ENCODE assay signal across 34 cellular contexts in the genomic region with DNA sequence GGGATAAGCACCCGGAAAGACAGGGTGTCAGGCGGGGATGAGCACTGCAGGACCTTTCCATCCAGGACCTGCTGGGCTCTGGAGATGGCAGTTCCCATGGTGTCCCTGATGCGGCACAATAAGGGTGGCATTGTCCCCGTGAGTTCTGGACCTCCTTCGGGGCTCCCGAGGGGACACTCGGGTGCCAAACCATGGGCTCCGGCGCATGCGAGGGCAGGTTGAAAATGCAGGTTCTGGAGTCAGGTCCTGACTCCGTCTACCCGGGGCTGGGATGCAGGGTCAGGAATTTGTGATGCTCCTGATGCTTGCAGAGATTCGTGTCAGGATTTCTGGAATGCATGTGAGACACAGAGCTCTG. TPM values are rescaled to one million over a fixed set of nuclear protein-coding genes. Genes with fewer than 3 reads are reported as not detected.
"Had no signal": no experiment of that assay in that cellular context is flagged by ENCODE, and none has a peak within 500 bp of the region (broad histone marks: within the 10 kb centered on the region; RNA-seq: fewer than 3 reads in every experiment).

No MANE protein-coding gene starts in this region.

- H3K27ac ChIP-seq: body of pancreas, foreskin keratinocyte, gastrocnemius medialis, heart left ventricle, WERI-Rb-1 had no signal

- H3K36me3 Mint-ChIP-seq: activated naive CD4-positive, alpha-beta T cell treated with anti-CD3 and anti-CD28 coated beads, Interleukin-2, amount 50 U/mL, for 24 hours; activated naive CD8-positive, alpha-beta T cell treated with anti-CD3 and anti-CD28 coated beads for 36 hours had no signal

- H3K9me3 Mint-ChIP-seq: activated B cell treated with CpG ODN at 0.5 μM for 24 hours; activated CD8-positive, alpha-beta T cell treated with anti-CD3 and anti-CD28 coated beads for 36 hours; activated naive CD4-positive, alpha-beta T cell treated with anti-CD3 and anti-CD28 coated beads for 36 hours; activated naive CD4-positive, alpha-beta T cell treated with anti-CD3 and anti-CD28 coated beads, Interleukin-2, amount 50 U/mL, for 24 hours; activated naive CD8-positive, alpha-beta T cell treated with anti-CD3 and anti-CD28 coated beads for 36 hours; activated naive CD8-positive, alpha-beta T cell treated with anti-CD3 and anti-CD28 coated beads, Interleukin-2, amount 50 U/mL, for 24 hours; activated T-helper 1 cell treated with anti-CD3 and anti-CD28 coated beads, Interleukin-12 subunit alpha, Interleukin-12 subunit beta, Interleukin-2, Interleukin-4 antibody, amounts not matched to agents 30 ng/mL and 10 ng/mL and 1 ng/mL, durations not matched to agents 14 hours and 24 hours and 36 hours; activated T-helper 2 cell treated with anti-CD3 and anti-CD28 coated beads, Interferon-gamma antibody, Interleukin-2, Interleukin-4, amounts not matched to agents 10 μg/mL and 5 μg/mL and 100 μg/mL, durations not matched to agents 14 hours and 24 hours and 36 hours; endodermal cell; T-helper 2 cell treated with Interferon-gamma antibody and Interleukin-4, amounts not matched to agents 5 μg/mL and 100 μg/mL, for 36 hours had no signal

- ATAC-seq: activated CD4-positive, CD25-positive, alpha-beta regulatory T cell treated with anti-CD3 and anti-CD28 coated beads, Interleukin-2, amount 50 U/mL, for 24 hours; activated CD8-positive, alpha-beta T cell treated with anti-CD3 and anti-CD28 coated beads for 36 hours; activated naive CD8-positive, alpha-beta T cell treated with anti-CD3 and anti-CD28 coated beads, Interleukin-2, amount 50 U/mL, for 24 hours; body of pancreas; esophagus mucosa; foreskin keratinocyte; gastrocnemius medialis; T-helper 17 cell had no signal

- H3K27me3 ChIP-seq: adrenal gland, body of pancreas, foreskin keratinocyte, gastrocnemius medialis, heart left ventricle had no signal

- H3K4me1 ChIP-seq: body of pancreas, foreskin keratinocyte, gastrocnemius medialis had no signal

- DNase-seq: activated B cell treated with CpG ODN at 0.5 μM for 24 hours; activated CD4-positive, alpha-beta T cell treated with anti-CD3 and anti-CD28 coated beads for 48 hours; activated CD4-positive, alpha-beta T cell treated with anti-CD3 and anti-CD28 coated beads, Interleukin-2, amount 50 U/mL, for 1 hour; activated CD4-positive, alpha-beta T cell treated with anti-CD3 and anti-CD28 coated beads, Interleukin-2, amount 50 U/mL, for 48 hours; activated CD8-positive, alpha-beta T cell treated with anti-CD3 and anti-CD28 coated beads for 36 hours; activated effector memory CD4-positive, alpha-beta T cell treated with anti-CD3 and anti-CD28 coated beads, Interleukin-2, amount 50 U/mL, for 16 hours; activated naive CD4-positive, alpha-beta T cell treated with anti-CD3 and anti-CD28 coated beads for 36 hours; activated naive CD8-positive, alpha-beta T cell treated with anti-CD3 and anti-CD28 coated beads for 36 hours; activated naive CD8-positive, alpha-beta T cell treated with anti-CD3 and anti-CD28 coated beads, Interleukin-2, amount 50 U/mL, for 24 hours; activated T-cell treated with anti-CD3 and anti-CD28 coated beads, Interleukin-2, amount 50 U/mL, for 1 hour; amygdala; body of pancreas; caudate nucleus; effector memory CD4-positive, alpha-beta T cell; endodermal cell; foreskin keratinocyte; gastrocnemius medialis; glutamatergic neuron; T-helper 1 cell; T-helper 17 cell; T1000; WERI-Rb-1 had no signal

- H3K4me3 ChIP-seq: body of pancreas, gastrocnemius medialis, heart left ventricle had no signal

- H3K36me3 ChIP-seq: adrenal gland, gastrocnemius medialis, heart left ventricle, WERI-Rb-1 had no signal

- H3K4me1 Mint-ChIP-seq: activated B cell treated with CpG ODN at 0.5 μM for 24 hours; activated naive CD4-positive, alpha-beta T cell treated with anti-CD3 and anti-CD28 coated beads, Interleukin-2, amount 50 U/mL, for 24 hours; activated naive CD8-positive, alpha-beta T cell treated with anti-CD3 and anti-CD28 coated beads for 36 hours; activated naive CD8-positive, alpha-beta T cell treated with anti-CD3 and anti-CD28 coated beads, Interleukin-2, amount 50 U/mL, for 24 hours; endodermal cell; T-helper 17 cell had no signal

- H3K27ac Mint-ChIP-seq: activated B cell treated with CpG ODN at 0.5 μM for 24 hours; activated CD8-positive, alpha-beta T cell treated with anti-CD3 and anti-CD28 coated beads for 36 hours; activated naive CD4-positive, alpha-beta T cell treated with anti-CD3 and anti-CD28 coated beads for 36 hours; activated naive CD4-positive, alpha-beta T cell treated with anti-CD3 and anti-CD28 coated beads, Interleukin-2, amount 50 U/mL, for 24 hours; activated naive CD8-positive, alpha-beta T cell treated with anti-CD3 and anti-CD28 coated beads for 36 hours; activated naive CD8-positive, alpha-beta T cell treated with anti-CD3 and anti-CD28 coated beads, Interleukin-2, amount 50 U/mL, for 24 hours; activated T-helper 1 cell treated with anti-CD3 and anti-CD28 coated beads, Interleukin-12 subunit alpha, Interleukin-12 subunit beta, Interleukin-2, Interleukin-4 antibody, amounts not matched to agents 30 ng/mL and 10 ng/mL and 1 ng/mL, durations not matched to agents 14 hours and 24 hours and 36 hours; activated T-helper 2 cell treated with anti-CD3 and anti-CD28 coated beads, Interferon-gamma antibody, Interleukin-2, Interleukin-4, amounts not matched to agents 10 μg/mL and 5 μg/mL and 100 μg/mL, durations not matched to agents 14 hours and 24 hours and 36 hours; endodermal cell; T-helper 17 cell; T-helper 2 cell treated with Interferon-gamma antibody and Interleukin-4, amounts not matched to agents 5 μg/mL and 100 μg/mL, for 36 hours had no signal

- H3K9me3 ChIP-seq: adrenal gland, body of pancreas, gastrocnemius medialis, heart left ventricle had no signal

- H3K4me3 Mint-ChIP-seq: activated B cell treated with CpG ODN at 0.5 μM for 24 hours; activated CD8-positive, alpha-beta T cell treated with anti-CD3 and anti-CD28 coated beads for 36 hours; activated naive CD4-positive, alpha-beta T cell treated with anti-CD3 and anti-CD28 coated beads for 36 hours; activated naive CD4-positive, alpha-beta T cell treated with anti-CD3 and anti-CD28 coated beads, Interleukin-2, amount 50 U/mL, for 24 hours; activated naive CD8-positive, alpha-beta T cell treated with anti-CD3 and anti-CD28 coated beads for 36 hours; activated naive CD8-positive, alpha-beta T cell treated with anti-CD3 and anti-CD28 coated beads, Interleukin-2, amount 50 U/mL, for 24 hours; activated T-helper 1 cell treated with anti-CD3 and anti-CD28 coated beads, Interleukin-12 subunit alpha, Interleukin-12 subunit beta, Interleukin-2, Interleukin-4 antibody, amounts not matched to agents 30 ng/mL and 10 ng/mL and 1 ng/mL, durations not matched to agents 14 hours and 24 hours and 36 hours; endodermal cell; T-helper 17 cell; T-helper 2 cell treated with Interferon-gamma antibody and Interleukin-4, amounts not matched to agents 5 μg/mL and 100 μg/mL, for 36 hours had no signal

RNA-seq across cellular contexts. Expression of a gene that starts 0.7 kb away (rescaled TPM):
- total RNA-seq: activated B cell treated with CpG ODN at 0.5 μM for 24 hours; activated CD8-positive, alpha-beta memory T cell treated with anti-CD3 and anti-CD28 coated beads for 36 hours; activated CD8-positive, alpha-beta T cell treated with anti-CD3 and anti-CD28 coated beads for 36 hours; activated naive CD4-positive, alpha-beta T cell treated with anti-CD3 and anti-CD28 coated beads for 36 hours; activated naive CD8-positive, alpha-beta T cell treated with anti-CD3 and anti-CD28 coated beads for 36 hours; activated T-helper 1 cell treated with anti-CD3 and anti-CD28 coated beads, Interleukin-12 subunit alpha, Interleukin-12 subunit beta, Interleukin-2, Interleukin-4 antibody, amounts not matched to agents 30 ng/mL and 10 ng/mL and 1 ng/mL, durations not matched to agents 14 hours and 24 hours and 36 hours; activated T-helper 2 cell treated with anti-CD3 and anti-CD28 coated beads, Interferon-gamma antibody, Interleukin-2, Interleukin-4, amounts not matched to agents 10 μg/mL and 5 μg/mL and 100 μg/mL, durations not matched to agents 14 hours and 24 hours and 36 hours; body of pancreas; chondrocyte; dermis microvascular lymphatic vessel endothelial cell; endodermal cell; epithelial cell of proximal tubule; foreskin keratinocyte; gastrocnemius medialis; T-helper 17 cell had no signal

RNA-seq across cellular contexts. Expression of a gene that starts 36.4 kb away (rescaled TPM):
- total RNA-seq: activated CD8-positive, alpha-beta memory T cell treated with anti-CD3 and anti-CD28 coated beads for 36 hours; activated CD8-positive, alpha-beta T cell treated with anti-CD3 and anti-CD28 coated beads for 36 hours; activated naive CD4-positive, alpha-beta T cell treated with anti-CD3 and anti-CD28 coated beads for 36 hours; activated naive CD8-positive, alpha-beta T cell treated with anti-CD3 and anti-CD28 coated beads for 36 hours; activated T-helper 1 cell treated with anti-CD3 and anti-CD28 coated beads, Interleukin-12 subunit alpha, Interleukin-12 subunit beta, Interleukin-2, Interleukin-4 antibody, amounts not matched to agents 30 ng/mL and 10 ng/mL and 1 ng/mL, durations not matched to agents 14 hours and 24 hours and 36 hours; activated T-helper 2 cell treated with anti-CD3 and anti-CD28 coated beads, Interferon-gamma antibody, Interleukin-2, Interleukin-4, amounts not matched to agents 10 μg/mL and 5 μg/mL and 100 μg/mL, durations not matched to agents 14 hours and 24 hours and 36 hours; body of pancreas; chondrocyte; dermis microvascular lymphatic vessel endothelial cell; endodermal cell; epithelial cell of proximal tubule; foreskin keratinocyte had no signal
